ENCODE assay signal across 39 cellular contexts in genomic region chr10:35573786-35574185, GRCh38. TPM values are rescaled to one million over a fixed set of nuclear protein-coding genes. Genes with fewer than 3 reads are reported as not detected.
"Had no signal": no experiment of that assay in that cellular context is flagged by ENCODE, and none has a peak within 500 bp of the region (broad histone marks: within the 10 kb centered on the region; RNA-seq: fewer than 3 reads in every experiment).

No MANE protein-coding gene starts in this region.

- H3K4me3 Mint-ChIP-seq: endodermal cell; mesothelial cell of epicardium; naive thymus-derived CD4-positive, alpha-beta T cell; nephron progenitor cell; stimulated activated naive B cell treated with anti-CD40 and anti-IgM and Interleukin-4, amounts not matched to agents 10 μg/mL and 1 μg/mL and 100 μg/mL, for 72 hours; stimulated activated naive CD8-positive, alpha-beta T cell treated with anti-CD3 and anti-CD28 coated beads, Interleukin-15, Interleukin-2, amounts not matched to agents 100 ng/mL and 50 ng/mL, for 24 hours had no signal

- H3K9me3 Mint-ChIP-seq: endodermal cell had no signal

- H3K36me3 ChIP-seq: ovary had no signal

- H3K4me1 ChIP-seq: foreskin keratinocyte, left lung, psoas muscle, sigmoid colon, spleen, upper lobe of left lung had no signal

- FAIRE-seq: colon, islet of Langerhans, urothelium cell line had no signal

- H3K27me3 ChIP-seq: dorsolateral prefrontal cortex, esophagus muscularis mucosa, foreskin keratinocyte, gastroesophageal sphincter, heart left ventricle, hepatocyte, left lung, ovary, sigmoid colon, spleen, tibial nerve, upper lobe of left lung had no signal

- H3K27ac ChIP-seq: dorsolateral prefrontal cortex, esophagus muscularis mucosa, foreskin keratinocyte, gastroesophageal sphincter, heart left ventricle, hepatocyte, left lung, ovary, psoas muscle, sigmoid colon, skin epidermis, spleen, thoracic aorta, tibial nerve, upper lobe of left lung had no signal

- H2AFZ ChIP-seq: hepatocyte had no signal

- ATAC-seq: foreskin keratinocyte; gastroesophageal sphincter; heart left ventricle; left cardiac atrium; left lung; mucosa of descending colon; naive thymus-derived CD4-positive, alpha-beta T cell; psoas muscle; stimulated activated naive B cell treated with anti-CD40 and anti-IgM and Interleukin-4, amounts not matched to agents 10 μg/mL and 1 μg/mL and 100 μg/mL, for 72 hours had no signal

- DNase-seq: dorsolateral prefrontal cortex; effector CD4-positive, alpha-beta T cell; endodermal cell; foreskin keratinocyte; heart left ventricle; left cardiac atrium; left lung; mesenchymal stem cell; mucosa of descending colon; naive thymus-derived CD4-positive, alpha-beta T cell; nephron progenitor cell; nucleus accumbens; ovary; posterior cingulate gyrus; psoas muscle; right cardiac atrium; sigmoid colon; spleen; stimulated activated CD4-positive, alpha-beta T cell treated with anti-CD3 and anti-CD28 coated beads, Interleukin-4, amount 100 ng/mL, for 4 hours; stimulated activated naive B cell treated with anti-CD40 and anti-IgM and Interleukin-4, amounts not matched to agents 10 μg/mL and 1 μg/mL and 100 μg/mL, for 72 hours; upper lobe of left lung had no signal

- H3K4me3 ChIP-seq: dorsolateral prefrontal cortex, esophagus muscularis mucosa, gastroesophageal sphincter, heart left ventricle, hepatocyte, left lung, mucosa of descending colon, ovary, psoas muscle, sigmoid colon, skin epidermis, spleen, thoracic aorta, tibial nerve, upper lobe of left lung had no signal

- H3K27ac Mint-ChIP-seq: endodermal cell; mesothelial cell of epicardium; nephron progenitor cell; stimulated activated naive CD8-positive, alpha-beta T cell treated with anti-CD3 and anti-CD28 coated beads, Interleukin-15, Interleukin-2, amounts not matched to agents 100 ng/mL and 50 ng/mL, for 24 hours had no signal

- H3K27me3 Mint-ChIP-seq: naive thymus-derived CD4-positive, alpha-beta T cell; stimulated activated naive B cell treated with anti-CD40 and anti-IgM and Interleukin-4, amounts not matched to agents 10 μg/mL and 1 μg/mL and 100 μg/mL, for 72 hours; stimulated activated naive CD8-positive, alpha-beta T cell treated with anti-CD3 and anti-CD28 coated beads, Interleukin-15, Interleukin-2, amounts not matched to agents 100 ng/mL and 50 ng/mL, for 24 hours had no signal

- H3K79me2 ChIP-seq: hepatocyte had no signal

- H3K4me1 Mint-ChIP-seq: mesothelial cell of epicardium; stimulated activated naive B cell treated with anti-CD40 and anti-IgM and Interleukin-4, amounts not matched to agents 10 μg/mL and 1 μg/mL and 100 μg/mL, for 72 hours had no signal

- H3K4me2 ChIP-seq: hepatocyte had no signal

- H3K9me3 ChIP-seq: esophagus muscularis mucosa, gastroesophageal sphincter, heart left ventricle, left lung, mucosa of descending colon, ovary, psoas muscle, sigmoid colon, spleen, thoracic aorta, tibial nerve had no signal

RNA-seq across cellular contexts. Expression of gene GJD4, which starts 31.4 kb away (rescaled TPM):
- total RNA-seq: endothelial cell of umbilical vein; epithelial cell of proximal tubule; esophagus muscularis mucosa; foreskin keratinocyte; gastroesophageal sphincter; heart left ventricle; kidney epithelial cell; left cardiac atrium; left lung; lower leg skin; lung microvascular endothelial cell; mesothelial cell of epicardium; mucosa of descending colon; naive thymus-derived CD4-positive, alpha-beta T cell; ovary; psoas muscle; renal cortical epithelial cell; right cardiac atrium; sigmoid colon; spleen; thoracic aorta; upper lobe of left lung had no signal
- polyA plus RNA-seq: endothelial cell of umbilical vein; fibroblast of lung; foreskin keratinocyte; heart left ventricle; hepatocyte; naive thymus-derived CD4-positive, alpha-beta T cell; ovary; right cardiac atrium; sigmoid colon had no signal
